In the genomic region with DNA sequence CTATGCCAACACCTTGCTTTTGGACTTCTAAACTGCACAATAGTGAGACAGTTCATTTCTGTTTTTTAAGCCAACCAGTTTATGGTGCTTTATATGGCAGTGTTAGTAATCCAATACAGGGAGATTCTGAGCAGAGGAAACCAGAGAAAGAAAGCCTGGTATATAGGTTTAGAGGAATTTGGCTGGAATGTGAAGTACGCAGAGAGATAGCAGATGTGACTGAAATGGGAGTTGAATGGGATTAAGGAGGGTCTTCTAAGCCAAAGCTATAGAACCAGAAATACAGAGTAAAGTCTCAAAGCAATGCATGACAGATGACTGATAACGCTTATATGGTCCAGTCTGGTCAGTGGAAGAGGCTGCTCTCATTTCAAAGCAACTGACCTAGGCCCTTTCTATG, we compare ENCODE assay signal across 20 cellular contexts.
DNase-seq lines count a peak whose midpoint lies in the region; ATAC-seq and TF ChIP-seq lines count a peak whose summit lies in the region.
"Had no signal": no experiment of that assay in that cellular context is flagged by ENCODE, and none has a peak within 500 bp of the region (broad histone marks: within the 10 kb centered on the region; RNA-seq: fewer than 3 reads in every experiment).

No MANE protein-coding gene starts in this region.

- H3K56ac ChIP-seq in mesendoderm (ENCODE audit: low read length) = no peak overlapping the region

- H3K4me3 ChIP-seq in mesendoderm (ENCODE audit: low read length) = no peak overlapping the region
- H3K4me3 ChIP-seq in neural progenitor cell = no peak overlapping the region
- H3K4me3 ChIP-seq: BLaER1, GM12878 had no signal

- H2BK15ac ChIP-seq in mesendoderm (replicated peaks; ENCODE audit: low read depth) = no peak overlapping the region

- CTCF ChIA-PET in WTC11 (lab: Charles Lee) = no interaction called here

- H2BK120ac ChIP-seq in mesendoderm (ENCODE audit: low read depth, low read length) = no peak overlapping the region

- H3K27ac ChIP-seq in mesendoderm (ENCODE audit: low read depth, low read length) (no peak overlapping the region), neural progenitor cell (no peak overlapping the region)
- H3K27ac ChIP-seq: BLaER1, C4-2B had no signal

- H4K20me1 ChIP-seq in neural progenitor cell (ENCODE audit: low read depth) = no peaks in the 10 kb centered on the region
- H4K20me1 ChIP-seq: BLaER1 had no signal

- H3F3A ChIP-seq in neural progenitor cell (ENCODE audit: low read depth) = no peaks in the 10 kb centered on the region

- no peaks in the 10 kb centered on the region for H3K27me3 Mint-ChIP-seq in WTC11 (ENCODE audit: low read depth)
- peaks cover 2% of the 10 kb centered on the region for H3K27me3 Mint-ChIP-seq in neural progenitor cell (ENCODE audit: insufficient read depth, low read depth)
- H3K27me3 Mint-ChIP-seq: B cell; CD4-positive, CD25-positive, alpha-beta regulatory T cell had no signal

- H3K9me3 Mint-ChIP-seq in WTC11 (no peaks in the 10 kb centered on the region), neural progenitor cell (no peaks in the 10 kb centered on the region)
- H3K9me3 Mint-ChIP-seq: CD4-positive, CD25-positive, alpha-beta regulatory T cell; CD8-positive, alpha-beta T cell; H9 had no signal

- H3K36me3 Mint-ChIP-seq in WTC11 = no peaks in the 10 kb centered on the region
- no peaks in the 10 kb centered on the region for H3K36me3 Mint-ChIP-seq in neural progenitor cell
- H3K36me3 Mint-ChIP-seq: CD4-positive, CD25-positive, alpha-beta regulatory T cell; CD8-positive, alpha-beta T cell had no signal

- no peaks in the 10 kb centered on the region for H3K9me3 ChIP-seq in neural progenitor cell (ENCODE audit: low read depth)
- H3K9me3 ChIP-seq: BLaER1, Caco-2 had no signal

- no peak overlapping the region for H3K4ac ChIP-seq in mesendoderm (ENCODE audit: low read depth, low read length)

- no CpG with 5 or more reads among the region's 2 CpGs for WGBS in mesendoderm (ENCODE audit: extremely low coverage, insufficient coverage, low lambda C conversion rate)

- ATAC-seq in WTC11 (peak; percentile 51), GM18868 (IDR thresholded peaks at IDR 0.05; ENCODE audit: unreplicated experiment) (no peak)
- ATAC-seq: CD8-positive, alpha-beta T cell; GM12878; HCT116 had no signal

- H3K36me3 ChIP-seq in mesendoderm (ENCODE audit: control insufficient read depth, insufficient read depth, low read length) (no peaks in the 10 kb centered on the region), neural progenitor cell (no peaks in the 10 kb centered on the region)
- H3K36me3 ChIP-seq: BLaER1 had no signal

- no peaks in the 10 kb centered on the region for H3K79me1 ChIP-seq in mesendoderm (ENCODE audit: low read length)

- H3K18ac ChIP-seq in mesendoderm (ENCODE audit: low read length) = no peak overlapping the region

- H2AFZ ChIP-seq in neural progenitor cell (replicated peaks) = no peak overlapping the region

- H3K9ac ChIP-seq in mesendoderm (ENCODE audit: low read length) (no peak overlapping the region), neural progenitor cell (no peak overlapping the region)
- H3K9ac ChIP-seq: BLaER1 had no signal

- peak; percentile 57 for DNase-seq in NCI-H82 (lab: John Stamatoyannopoulos, UW)
- DNase-seq in WTC11 (ENCODE audit: low spot score) = no peak
- DNase-seq in mesendoderm = peak; percentile 59
- DNase-seq in neural progenitor cell (ENCODE audit: low spot score) = peak; percentile 13
- no peak for DNase-seq in AG08395 (ENCODE audit: low spot score)
- DNase-seq in stimulated activated CD8-positive, alpha-beta memory T cell treated with anti-CD3 and anti-CD28 coated beads, Interleukin-4, amount 100 ng/mL, for 48 hours = no peak
- DNase-seq in hepatic stellate cell (ENCODE audit: low spot score) = no peak
- DNase-seq: Caco-2; CD4-positive, CD25-positive, alpha-beta regulatory T cell; CD8-positive, alpha-beta T cell; DMS153; DND-41; GDM1; H9 had no signal

- no peak overlapping the region for H3K4me2 ChIP-seq in mesendoderm (ENCODE audit: low read length)
- H3K4me2 ChIP-seq in neural progenitor cell = no peak overlapping the region
- H3K4me2 ChIP-seq: BLaER1 had no signal

- no peak overlapping the region for H3K23ac ChIP-seq in mesendoderm (ENCODE audit: low read length)

- H3K4me3 Mint-ChIP-seq in WTC11 (no peak overlapping the region), neural progenitor cell (no peak overlapping the region)
- H3K4me3 Mint-ChIP-seq: B cell; CD8-positive, alpha-beta T cell; H9 had no signal

- H2AK5ac ChIP-seq in mesendoderm (ENCODE audit: low read length) = no peak overlapping the region

- H3K79me2 ChIP-seq in mesendoderm (ENCODE audit: control insufficient read depth, insufficient read depth, low read length) (no peaks in the 10 kb centered on the region), neural progenitor cell (ENCODE audit: low read depth) (no peaks in the 10 kb centered on the region)

- H3K27ac Mint-ChIP-seq in WTC11 (no peak overlapping the region), neural progenitor cell (no peak overlapping the region)
- H3K27ac Mint-ChIP-seq: B cell; CD4-positive, CD25-positive, alpha-beta regulatory T cell; CD8-positive, alpha-beta T cell; H9 had no signal

- H3K4me1 ChIP-seq in mesendoderm (ENCODE audit: control insufficient read depth, low read depth, low read length) = peaks cover 2% of the 10 kb centered on the region
- H3K4me1 ChIP-seq in neural progenitor cell = peaks cover 5% of the 10 kb centered on the region
- H3K4me1 ChIP-seq: BLaER1 had no signal

- H3K4me1 Mint-ChIP-seq in WTC11 (peaks cover 8% of the 10 kb centered on the region), neural progenitor cell (no peaks in the 10 kb centered on the region)
- H3K4me1 Mint-ChIP-seq: B cell; CD4-positive, CD25-positive, alpha-beta regulatory T cell; H9 had no signal

- no peak overlapping the region for H4K8ac ChIP-seq in mesendoderm (ENCODE audit: low read depth, low read length)

- H3K27me3 ChIP-seq in mesendoderm (ENCODE audit: insufficient read depth, low read length, poor library complexity) = no peaks in the 10 kb centered on the region
- no peaks in the 10 kb centered on the region for H3K27me3 ChIP-seq in neural progenitor cell
- H3K27me3 ChIP-seq: BLaER1 had no signal

- POLR2A ChIA-PET in WTC11 (lab: Charles Lee) = no interaction called here

- no peak for TF ChIP-seq CTCF in WTC11 (IDR thresholded peaks at IDR 0.05)
- TF ChIP-seq CTCF in neural progenitor cell (IDR thresholded peaks at IDR 0.05) = no peak

- no peak overlapping the region for H2BK5ac ChIP-seq in mesendoderm (ENCODE audit: low read length)

- H4K5ac ChIP-seq in mesendoderm (ENCODE audit: low read length) = no peak overlapping the region

TF ChIP-seq in WTC11, 78 proteins besides CTCF, POLR2A, EP300 and RAD21 (continues in another document):
- TF ChIP-seq, protein P1, sequence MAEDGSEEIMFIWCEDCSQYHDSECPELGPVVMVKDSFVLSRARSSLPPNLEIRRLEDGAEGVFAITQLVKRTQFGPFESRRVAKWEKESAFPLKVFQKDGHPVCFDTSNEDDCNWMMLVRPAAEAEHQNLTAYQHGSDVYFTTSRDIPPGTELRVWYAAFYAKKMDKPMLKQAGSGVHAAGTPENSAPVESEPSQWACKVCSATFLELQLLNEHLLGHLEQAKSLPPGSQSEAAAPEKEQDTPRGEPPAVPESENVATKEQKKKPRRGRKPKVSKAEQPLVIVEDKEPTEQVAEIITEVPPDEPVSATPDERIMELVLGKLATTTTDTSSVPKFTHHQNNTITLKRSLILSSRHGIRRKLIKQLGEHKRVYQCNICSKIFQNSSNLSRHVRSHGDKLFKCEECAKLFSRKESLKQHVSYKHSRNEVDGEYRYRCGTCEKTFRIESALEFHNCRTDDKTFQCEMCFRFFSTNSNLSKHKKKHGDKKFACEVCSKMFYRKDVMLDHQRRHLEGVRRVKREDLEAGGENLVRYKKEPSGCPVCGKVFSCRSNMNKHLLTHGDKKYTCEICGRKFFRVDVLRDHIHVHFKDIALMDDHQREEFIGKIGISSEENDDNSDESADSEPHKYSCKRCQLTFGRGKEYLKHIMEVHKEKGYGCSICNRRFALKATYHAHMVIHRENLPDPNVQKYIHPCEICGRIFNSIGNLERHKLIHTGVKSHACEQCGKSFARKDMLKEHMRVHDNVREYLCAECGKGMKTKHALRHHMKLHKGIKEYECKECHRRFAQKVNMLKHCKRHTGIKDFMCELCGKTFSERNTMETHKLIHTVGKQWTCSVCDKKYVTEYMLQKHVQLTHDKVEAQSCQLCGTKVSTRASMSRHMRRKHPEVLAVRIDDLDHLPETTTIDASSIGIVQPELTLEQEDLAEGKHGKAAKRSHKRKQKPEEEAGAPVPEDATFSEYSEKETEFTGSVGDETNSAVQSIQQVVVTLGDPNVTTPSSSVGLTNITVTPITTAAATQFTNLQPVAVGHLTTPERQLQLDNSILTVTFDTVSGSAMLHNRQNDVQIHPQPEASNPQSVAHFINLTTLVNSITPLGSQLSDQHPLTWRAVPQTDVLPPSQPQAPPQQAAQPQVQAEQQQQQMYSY (CRISPR knock-in tag; IDR thresholded peaks at IDR 0.05) = no peak
- no peak for TF ChIP-seq CREM (CRISPR knock-in tag; IDR thresholded peaks at IDR 0.05)
- no peak for TF ChIP-seq MAX (CRISPR knock-in tag; IDR thresholded peaks at IDR 0.05)
- no peak for TF ChIP-seq STAT6 (CRISPR knock-in tag; conservative IDR thresholded peaks at IDR 0.05; ENCODE audit: low read depth)

Comparison
In these comparisons a context has a peak if more than half of its experiments do, and no peak if none do; other contexts are left out.
1. DNase-seq: peak in NCI-H82 (single experiment), mesendoderm (single experiment) and neural progenitor cell (single experiment); none in WTC11 (single experiment), AG08395 (single experiment), stimulated activated CD8-positive, alpha-beta memory T cell treated with anti-CD3 and anti-CD28 coated beads, Interleukin-4, amount 100 ng/mL, for 48 hours (single experiment) and hepatic stellate cell (single experiment).